8 cellular contexts compared by ENCODE assay signal in genomic region chr10:43623351-43623750, GRCh38. TPM values are rescaled to one million over a fixed set of nuclear protein-coding genes. Genes with fewer than 3 reads are reported as not detected.
DNase-seq lines count a peak whose midpoint lies in the region; ATAC-seq and TF ChIP-seq lines count a peak whose summit lies in the region.

No MANE protein-coding gene starts in this region.

- no peaks in the 10 kb centered on the region for H3K79me1 ChIP-seq in mesenchymal stem cell (replicated peaks; ENCODE audit: low read length, poor library complexity, severe bottlenecking)

- BruUV-seq in Calu3 (replicated peaks; lab: Mats Ljungman, UMichigan) = no TSS peak

- H3K4ac ChIP-seq in mesenchymal stem cell (ENCODE audit: low read depth in 1 of 2, low read length in 2 of 2) = no peak overlapping the region

- WGBS in mesenchymal stem cell = 77% methylated on average over 1 of the region's 3 CpGs

- no peak overlapping the region for H2BK120ac ChIP-seq in mesenchymal stem cell (ENCODE audit: low read depth, low read length)

- no peak overlapping the region for H3K18ac ChIP-seq in mesenchymal stem cell (ENCODE audit: low read depth in 1 of 2, low read length in 2 of 2)

- no peak overlapping the region for H2AK5ac ChIP-seq in mesenchymal stem cell (ENCODE audit: low read length, severe bottlenecking)

- H3K9me3 Mint-ChIP-seq in Calu3 (ENCODE audit: low read depth, unreplicated experiment) = peaks cover 2% of the 10 kb centered on the region
- H3K9me3 Mint-ChIP-seq in activated T-helper 1 cell treated with anti-CD3 and anti-CD28 coated beads, Interleukin-12 subunit alpha, Interleukin-12 subunit beta, Interleukin-2, Interleukin-4 antibody, amounts not matched to agents 30 ng/mL and 10 ng/mL and 1 ng/mL, durations not matched to agents 14 hours and 24 hours and 36 hours = peaks cover 51% of the 10 kb centered on the region

- H3K27ac ChIP-seq in mesenchymal stem cell (ENCODE audit: low read length, poor library complexity, severe bottlenecking) (no peak overlapping the region), caudate nucleus (ENCODE audit: low read depth, low read length) (no peak overlapping the region)

- H3K4me1 Mint-ChIP-seq in Calu3 (ENCODE audit: low read depth, unreplicated experiment) = no peaks in the 10 kb centered on the region
- peaks cover 14% of the 10 kb centered on the region for H3K4me1 Mint-ChIP-seq in activated T-helper 1 cell treated with anti-CD3 and anti-CD28 coated beads, Interleukin-12 subunit alpha, Interleukin-12 subunit beta, Interleukin-2, Interleukin-4 antibody, amounts not matched to agents 30 ng/mL and 10 ng/mL and 1 ng/mL, durations not matched to agents 14 hours and 24 hours and 36 hours (ENCODE audit: low read depth)

- no peak overlapping the region for H3K23ac ChIP-seq in mesenchymal stem cell (ENCODE audit: low read length in 2 of 2)

- no peaks in the 10 kb centered on the region for H3K27me3 ChIP-seq in mesenchymal stem cell (ENCODE audit: control insufficient read depth in 1 of 2, insufficient read depth in 1 of 2, low read length in 2 of 2)

- peaks cover 0 to 4% of the 10 kb centered on the region in 2 experiments for H3K36me3 ChIP-seq in mesenchymal stem cell (ENCODE audit: control insufficient read depth in 1 of 2, insufficient read depth in 2 of 2, low read depth in 1 of 2, low read length in 2 of 2)

- peaks cover 37% of the 10 kb centered on the region for H3K9me3 ChIP-seq in mesenchymal stem cell (ENCODE audit: control insufficient read depth, low read length)

- H3K27ac Mint-ChIP-seq in Calu3 (ENCODE audit: unreplicated experiment) = no peak overlapping the region
- H3K27ac Mint-ChIP-seq in activated T-helper 1 cell treated with anti-CD3 and anti-CD28 coated beads, Interleukin-12 subunit alpha, Interleukin-12 subunit beta, Interleukin-2, Interleukin-4 antibody, amounts not matched to agents 30 ng/mL and 10 ng/mL and 1 ng/mL, durations not matched to agents 14 hours and 24 hours and 36 hours = no peak overlapping the region

- no peak overlapping the region for H3K14ac ChIP-seq in mesenchymal stem cell (ENCODE audit: low read length in 2 of 2)

- no peaks in the 10 kb centered on the region for H3K4me1 ChIP-seq in mesenchymal stem cell (ENCODE audit: control insufficient read depth, insufficient read depth, low read depth, low read length)

- H3K9ac ChIP-seq in mesenchymal stem cell (ENCODE audit: low read length) = peak overlapping the region; percentile 16

- no peak for ATAC-seq in GM21723 (IDR thresholded peaks at IDR 0.05; ENCODE audit: unreplicated experiment)

- TF ChIP-seq CTCF in Calu3 (IDR thresholded peaks at IDR 0.05; ENCODE audit: unreplicated experiment) (no peak), GM10266 (IDR thresholded peaks at IDR 0.05; ENCODE audit: control insufficient read depth, insufficient read depth, low read depth, missing control alignments) (no peak)

- H3K4me3 Mint-ChIP-seq in Calu3 (ENCODE audit: low read depth, unreplicated experiment) = peak overlapping the region; percentile 27
- H3K4me3 Mint-ChIP-seq in activated T-helper 1 cell treated with anti-CD3 and anti-CD28 coated beads, Interleukin-12 subunit alpha, Interleukin-12 subunit beta, Interleukin-2, Interleukin-4 antibody, amounts not matched to agents 30 ng/mL and 10 ng/mL and 1 ng/mL, durations not matched to agents 14 hours and 24 hours and 36 hours = peak overlapping the region; percentile 56

- no peak overlapping the region for H2BK15ac ChIP-seq in mesenchymal stem cell (ENCODE audit: low read depth, poor library complexity, severe bottlenecking)

- H3K4me3 ChIP-seq in Jurkat, Clone E6-1 (ENCODE audit: low read length) = no peak overlapping the region
- peak overlapping the region in 1 of 2 experiments; percentile 67 for H3K4me3 ChIP-seq in mesenchymal stem cell (ENCODE audit: insufficient read depth in 1 of 2, low read depth in 1 of 2, low read length in 2 of 2)

- H3K36me3 Mint-ChIP-seq in Calu3 (ENCODE audit: insufficient read depth, unreplicated experiment) = no peaks in the 10 kb centered on the region
- H3K36me3 Mint-ChIP-seq in activated T-helper 1 cell treated with anti-CD3 and anti-CD28 coated beads, Interleukin-12 subunit alpha, Interleukin-12 subunit beta, Interleukin-2, Interleukin-4 antibody, amounts not matched to agents 30 ng/mL and 10 ng/mL and 1 ng/mL, durations not matched to agents 14 hours and 24 hours and 36 hours (ENCODE audit: low read depth) = peaks cover 5% of the 10 kb centered on the region

- H4K91ac ChIP-seq in mesenchymal stem cell (ENCODE audit: low read length) = no peak overlapping the region

- no peak overlapping the region for H2AFZ ChIP-seq in mesenchymal stem cell (ENCODE audit: low read depth, low read length)

- H2BK12ac ChIP-seq in mesenchymal stem cell (ENCODE audit: low read length in 2 of 2) = no peak overlapping the region

- intact Hi-C loops in Calu3 (cut with micrococcal nuclease; ENCODE audit: unreplicated experiment) = no loop called here
- intact Hi-C loops in activated T-helper 1 cell treated with anti-CD3 and anti-CD28 coated beads, Interleukin-12 subunit alpha, Interleukin-12 subunit beta, Interleukin-2, Interleukin-4 antibody, amounts not matched to agents 30 ng/mL and 10 ng/mL and 1 ng/mL, durations not matched to agents 14 hours and 24 hours and 36 hours (cut with micrococcal nuclease) = no loop called here

- no peaks in the 10 kb centered on the region for H3K27me3 Mint-ChIP-seq in Calu3 (ENCODE audit: unreplicated experiment)
- no peaks in the 10 kb centered on the region for H3K27me3 Mint-ChIP-seq in activated T-helper 1 cell treated with anti-CD3 and anti-CD28 coated beads, Interleukin-12 subunit alpha, Interleukin-12 subunit beta, Interleukin-2, Interleukin-4 antibody, amounts not matched to agents 30 ng/mL and 10 ng/mL and 1 ng/mL, durations not matched to agents 14 hours and 24 hours and 36 hours (ENCODE audit: insufficient read depth)

- CTCF ChIA-PET in Calu3 (lab: Charles Lee) = no interaction called here

- DNase-seq in Calu3 (no peak), mesenchymal stem cell (peak; percentile 18), caudate nucleus (lab: John Stamatoyannopoulos, UW) (no peak), GM10266 (ENCODE audit: extremely low spot score) (no peak), amygdala (lab: John Stamatoyannopoulos, UW) (no peak)
- peak; percentile 50 for DNase-seq in Jurkat, Clone E6-1 (ENCODE audit: low read depth, low spot score)
- no peak for DNase-seq in activated T-helper 1 cell treated with anti-CD3 and anti-CD28 coated beads, Interleukin-12 subunit alpha, Interleukin-12 subunit beta, Interleukin-2, Interleukin-4 antibody, amounts not matched to agents 30 ng/mL and 10 ng/mL and 1 ng/mL, durations not matched to agents 14 hours and 24 hours and 36 hours (ENCODE audit: low spot score)

- H4K8ac ChIP-seq in mesenchymal stem cell (ENCODE audit: low read length) = no peak overlapping the region

- H3K4me2 ChIP-seq in mesenchymal stem cell (ENCODE audit: low read length, poor library complexity, severe bottlenecking) = no peak overlapping the region

- no peak overlapping the region for H2BK5ac ChIP-seq in mesenchymal stem cell (ENCODE audit: low read depth, low read length, poor library complexity, severe bottlenecking)

RNA-seq across cellular contexts. Expression of gene ZNF485, which starts 17.1 kb away (rescaled TPM):
- total RNA-seq in Calu3 (2022) = 6.7 and 7.1 TPM in 2 replicates
- not detected for polyA plus RNA-seq in Jurkat, Clone E6-1 (2012; ENCODE audit: insufficient read depth, insufficient read length)
- 5.7 and 6.6 TPM in 2 replicates for total RNA-seq in activated T-helper 1 cell treated with anti-CD3 and anti-CD28 coated beads, Interleukin-12 subunit alpha, Interleukin-12 subunit beta, Interleukin-2, Interleukin-4 antibody, amounts not matched to agents 30 ng/mL and 10 ng/mL and 1 ng/mL, durations not matched to agents 14 hours and 24 hours and 36 hours
- polyA plus RNA-seq in mesenchymal stem cell (2013, experiment 1 of 2) = 0.91 TPM
- 0.88 TPM for polyA plus RNA-seq in mesenchymal stem cell (2013, experiment 2 of 2)

RNA-seq across cellular contexts. Expression of gene ZNF32, which starts 25.3 kb away (rescaled TPM):
- total RNA-seq in Calu3 (2022) = 17.1 and 17.8 TPM in 2 replicates
- polyA plus RNA-seq in Jurkat, Clone E6-1 (2012; ENCODE audit: insufficient read depth, insufficient read length) = 87.1 TPM
- 13.2 and 13.7 TPM in 2 replicates for total RNA-seq in activated T-helper 1 cell treated with anti-CD3 and anti-CD28 coated beads, Interleukin-12 subunit alpha, Interleukin-12 subunit beta, Interleukin-2, Interleukin-4 antibody, amounts not matched to agents 30 ng/mL and 10 ng/mL and 1 ng/mL, durations not matched to agents 14 hours and 24 hours and 36 hours
- 24.7 TPM for polyA plus RNA-seq in mesenchymal stem cell (2013, experiment 1 of 2)
- polyA plus RNA-seq in mesenchymal stem cell (2013, experiment 2 of 2) = 25.4 TPM

RNA-seq across cellular contexts. Expression of gene ZNF239, which starts 48.9 kb away (rescaled TPM):
- 10.8 and 10.9 TPM in 2 replicates for total RNA-seq in Calu3 (2022)
- polyA plus RNA-seq in Jurkat, Clone E6-1 (2012; ENCODE audit: insufficient read depth, insufficient read length) = not detected
- total RNA-seq in activated T-helper 1 cell treated with anti-CD3 and anti-CD28 coated beads, Interleukin-12 subunit alpha, Interleukin-12 subunit beta, Interleukin-2, Interleukin-4 antibody, amounts not matched to agents 30 ng/mL and 10 ng/mL and 1 ng/mL, durations not matched to agents 14 hours and 24 hours and 36 hours = 1.4 and 1.7 TPM in 2 replicates
- 1.3 TPM for polyA plus RNA-seq in mesenchymal stem cell (2013, experiment 1 of 2)
- 1.3 TPM for polyA plus RNA-seq in mesenchymal stem cell (2013, experiment 2 of 2)

Comparison
In these comparisons a context has a peak if more than half of its experiments do, and no peak if none do; other contexts are left out.
1. DNase-seq: peak in Jurkat, Clone E6-1 (single experiment) and mesenchymal stem cell (single experiment); none in Calu3 (single experiment), activated T-helper 1 cell treated with anti-CD3 and anti-CD28 coated beads, Interleukin-12 subunit alpha, Interleukin-12 subunit beta, Interleukin-2, Interleukin-4 antibody, amounts not matched to agents 30 ng/mL and 10 ng/mL and 1 ng/mL, durations not matched to agents 14 hours and 24 hours and 36 hours (single experiment), caudate nucleus (0 of 61), GM10266 (single experiment) and amygdala (0 of 56).